Comparison of ENCODE assay signal across 11 cellular contexts in genomic region chr11:67271212-67271547, GRCh38. TPM values are rescaled to one million over a fixed set of nuclear protein-coding genes. Genes with fewer than 3 reads are reported as not detected.
A peak's percentile ranks its signal among the peaks of the same experiment; 100 is the strongest.
DNase-seq lines count a peak whose midpoint lies in the region; ATAC-seq and TF ChIP-seq lines count a peak whose summit lies in the region.
"Had no signal": no experiment of that assay in that cellular context is flagged by ENCODE, and none has a peak within 500 bp of the region (broad histone marks: within the 10 kb centered on the region; RNA-seq: fewer than 3 reads in every experiment).

No MANE protein-coding gene starts in this region.

- peaks cover 70% of the 10 kb centered on the region for H4K20me1 ChIP-seq in hepatocyte (ENCODE audit: insufficient read depth, poor library complexity, severe bottlenecking)

- H3K9me3 ChIP-seq in T-helper 17 cell (ENCODE audit: control insufficient read depth, low read length, poor library complexity, severe bottlenecking) (no peaks in the 10 kb centered on the region), hepatocyte (ENCODE audit: low read depth) (no peaks in the 10 kb centered on the region)
- H3K9me3 ChIP-seq: SK-N-SH had no signal

- DNase-seq in T-helper 2 cell treated with Interferon-gamma antibody and Interleukin-4, amounts not matched to agents 5 μg/mL and 100 μg/mL, for 36 hours (ENCODE audit: low spot score), result no peak
- DNase-seq in T-helper 2 cell (no peak), T-helper 17 cell (no peak), hepatocyte (ENCODE audit: low spot score) (no peak), NOMO-1 treated with DMSO at 0.1 percent for 48 hours (lab: John Stamatoyannopoulos, UW; ENCODE audit: unreplicated experiment) (no peak), globus pallidus (ENCODE audit: low spot score) (no peak), HEK293T (ENCODE audit: extremely low spot score) (no peak)
- no peak for DNase-seq in stimulated activated naive B cell treated with anti-CD40 and anti-IgM and Interleukin-4, amounts not matched to agents 10 μg/mL and 1 μg/mL and 100 μg/mL, for 72 hours
- DNase-seq: 8988T, NCI-H1105 treated with DMSO at 0.1 percent for 48 hours, SK-N-SH had no signal

- no peak overlapping the region for H2AFZ ChIP-seq in hepatocyte

- WGBS in hepatocyte (ENCODE audit: low lambda C conversion rate, missing lambda C conversion rate), result 87% methylated on average over 6 of the region's 6 CpGs

- H3K27me3 Mint-ChIP-seq in T-helper 2 cell treated with Interferon-gamma antibody and Interleukin-4, amounts not matched to agents 5 μg/mL and 100 μg/mL, for 36 hours (ENCODE audit: low read depth), result no peaks in the 10 kb centered on the region
- H3K27me3 Mint-ChIP-seq in T-helper 17 cell, result no peaks in the 10 kb centered on the region
- H3K27me3 Mint-ChIP-seq in stimulated activated naive B cell treated with anti-CD40 and anti-IgM and Interleukin-4, amounts not matched to agents 10 μg/mL and 1 μg/mL and 100 μg/mL, for 72 hours, result no peaks in the 10 kb centered on the region

- H3K4me2 ChIP-seq in hepatocyte, result peak overlapping the region; percentile 78
- H3K4me2 ChIP-seq: SK-N-SH had no signal

- H3K36me3 ChIP-seq in hepatocyte (replicated peaks; ENCODE audit: insufficient read depth, low read depth), result no peaks in the 10 kb centered on the region

- CTCF ChIA-PET in HEK293T (lab: Yijun Ruan, JAX), result no interaction called here

- H3K27ac ChIP-seq in hepatocyte, result no peak overlapping the region

- peak overlapping the region; percentile 95 for H3K27ac Mint-ChIP-seq in T-helper 2 cell treated with Interferon-gamma antibody and Interleukin-4, amounts not matched to agents 5 μg/mL and 100 μg/mL, for 36 hours
- peak overlapping the region; percentile 97 for H3K27ac Mint-ChIP-seq in T-helper 17 cell
- H3K27ac Mint-ChIP-seq in stimulated activated naive B cell treated with anti-CD40 and anti-IgM and Interleukin-4, amounts not matched to agents 10 μg/mL and 1 μg/mL and 100 μg/mL, for 72 hours, result peak overlapping the region; percentile 92

- no peaks in the 10 kb centered on the region for H3K27me3 ChIP-seq in hepatocyte

- no peak for ATAC-seq in T-helper 17 cell
- no peak for ATAC-seq in stimulated activated naive B cell treated with anti-CD40 and anti-IgM and Interleukin-4, amounts not matched to agents 10 μg/mL and 1 μg/mL and 100 μg/mL, for 72 hours (replicated peaks)

- H3K79me2 ChIP-seq in hepatocyte, result peaks cover 97% of the 10 kb centered on the region

- peaks cover 44% of the 10 kb centered on the region for H3K4me1 Mint-ChIP-seq in T-helper 2 cell treated with Interferon-gamma antibody and Interleukin-4, amounts not matched to agents 5 μg/mL and 100 μg/mL, for 36 hours (ENCODE audit: low read depth)
- peaks cover 73% of the 10 kb centered on the region for H3K4me1 Mint-ChIP-seq in T-helper 17 cell
- H3K4me1 Mint-ChIP-seq in stimulated activated naive B cell treated with anti-CD40 and anti-IgM and Interleukin-4, amounts not matched to agents 10 μg/mL and 1 μg/mL and 100 μg/mL, for 72 hours, result peaks cover 67 to 91% of the 10 kb centered on the region in 2 donors

- no peaks in the 10 kb centered on the region for H3K9me2 ChIP-seq in hepatocyte (replicated peaks; ENCODE audit: insufficient read depth)
- H3K9me2 ChIP-seq: SK-N-SH had no signal

- TF ChIP-seq CTCF in hepatocyte (IDR thresholded peaks at IDR 0.05; ENCODE audit: poor library complexity), result no peak

- H3K4me3 Mint-ChIP-seq in T-helper 2 cell treated with Interferon-gamma antibody and Interleukin-4, amounts not matched to agents 5 μg/mL and 100 μg/mL, for 36 hours, result peak overlapping the region; percentile 98
- peak overlapping the region; percentile 98 for H3K4me3 Mint-ChIP-seq in T-helper 17 cell
- peak overlapping the region; percentile 93 to 99 for H3K4me3 Mint-ChIP-seq in stimulated activated naive B cell treated with anti-CD40 and anti-IgM and Interleukin-4, amounts not matched to agents 10 μg/mL and 1 μg/mL and 100 μg/mL, for 72 hours

- H3K4me3 ChIP-seq in hepatocyte, result no peak overlapping the region

- peaks cover 26% of the 10 kb centered on the region for H3K4me1 ChIP-seq in hepatocyte (ENCODE audit: insufficient read depth)

- H3K36me3 Mint-ChIP-seq in T-helper 2 cell treated with Interferon-gamma antibody and Interleukin-4, amounts not matched to agents 5 μg/mL and 100 μg/mL, for 36 hours (ENCODE audit: low read depth), result peaks cover 71% of the 10 kb centered on the region
- peaks cover 12% of the 10 kb centered on the region for H3K36me3 Mint-ChIP-seq in T-helper 17 cell (ENCODE audit: low read depth)
- H3K36me3 Mint-ChIP-seq in stimulated activated naive B cell treated with anti-CD40 and anti-IgM and Interleukin-4, amounts not matched to agents 10 μg/mL and 1 μg/mL and 100 μg/mL, for 72 hours, result peaks cover 45 to 67% of the 10 kb centered on the region in 2 donors

- POLR2A ChIA-PET in HEK293T (lab: Yijun Ruan, JAX), result interaction anchor here (0.7 to 0.8 kb wide), 2 partner anchors 46 kb away, joined by 3 to 6 read pairs; no protein-coding TSS in a partner anchor

- no peaks in the 10 kb centered on the region for H3K9me3 Mint-ChIP-seq in T-helper 2 cell treated with Interferon-gamma antibody and Interleukin-4, amounts not matched to agents 5 μg/mL and 100 μg/mL, for 36 hours
- H3K9me3 Mint-ChIP-seq in stimulated activated naive B cell treated with anti-CD40 and anti-IgM and Interleukin-4, amounts not matched to agents 10 μg/mL and 1 μg/mL and 100 μg/mL, for 72 hours, result no peaks in the 10 kb centered on the region

TF ChIP-seq in HEK293T, 16 proteins besides CTCF, POLR2A, EP300 and RAD21:
- TF ChIP-seq FOXA1 (IDR thresholded peaks at IDR 0.05) (no peak), LEF1 (IDR thresholded peaks at IDR 0.05; ENCODE audit: borderline replicate concordance) (no peak), NFRKB (IDR thresholded peaks at IDR 0.05) (no peak)

RNA-seq across cellular contexts. Expression of gene GRK2, which starts 4.9 kb away (rescaled TPM):
- 100 to 1,000 TPM; 264 to 276 TPM for total RNA-seq in T-helper 17 cell
- 41.4 and 57.3 TPM in 2 replicates for total RNA-seq in hepatocyte
- 59.6 and 64.1 TPM in 2 replicates for polyA plus RNA-seq in hepatocyte

RNA-seq across cellular contexts. Expression of gene ANKRD13D, which starts 17.9 kb away (rescaled TPM):
- total RNA-seq in T-helper 17 cell, result 100 to 1,000 TPM; 174 to 220 TPM
- 22.1 and 25.3 TPM in 2 replicates for total RNA-seq in hepatocyte
- 43.9 and 49.5 TPM in 2 replicates for polyA plus RNA-seq in hepatocyte

RNA-seq across cellular contexts. Expression of gene SSH3, which starts 32.1 kb away (rescaled TPM):
- 10 to 100 TPM; 12.8 to 17.8 TPM for total RNA-seq in T-helper 17 cell
- 27.7 and 29.7 TPM in 2 replicates for total RNA-seq in hepatocyte
- polyA plus RNA-seq in hepatocyte, result 49.5 and 66.4 TPM in 2 replicates
